Comparison of ENCODE assay signal across 1 cellular context in genomic region chr19:13396256-13397080, GRCh38.
TF ChIP-seq lines count a peak whose summit lies in the region.

No MANE protein-coding gene starts in this region.

TF ChIP-seq in GM23338, 12 proteins besides CTCF, POLR2A, EP300 and RAD21 (continued from another document):
- TF ChIP-seq, protein P1, sequence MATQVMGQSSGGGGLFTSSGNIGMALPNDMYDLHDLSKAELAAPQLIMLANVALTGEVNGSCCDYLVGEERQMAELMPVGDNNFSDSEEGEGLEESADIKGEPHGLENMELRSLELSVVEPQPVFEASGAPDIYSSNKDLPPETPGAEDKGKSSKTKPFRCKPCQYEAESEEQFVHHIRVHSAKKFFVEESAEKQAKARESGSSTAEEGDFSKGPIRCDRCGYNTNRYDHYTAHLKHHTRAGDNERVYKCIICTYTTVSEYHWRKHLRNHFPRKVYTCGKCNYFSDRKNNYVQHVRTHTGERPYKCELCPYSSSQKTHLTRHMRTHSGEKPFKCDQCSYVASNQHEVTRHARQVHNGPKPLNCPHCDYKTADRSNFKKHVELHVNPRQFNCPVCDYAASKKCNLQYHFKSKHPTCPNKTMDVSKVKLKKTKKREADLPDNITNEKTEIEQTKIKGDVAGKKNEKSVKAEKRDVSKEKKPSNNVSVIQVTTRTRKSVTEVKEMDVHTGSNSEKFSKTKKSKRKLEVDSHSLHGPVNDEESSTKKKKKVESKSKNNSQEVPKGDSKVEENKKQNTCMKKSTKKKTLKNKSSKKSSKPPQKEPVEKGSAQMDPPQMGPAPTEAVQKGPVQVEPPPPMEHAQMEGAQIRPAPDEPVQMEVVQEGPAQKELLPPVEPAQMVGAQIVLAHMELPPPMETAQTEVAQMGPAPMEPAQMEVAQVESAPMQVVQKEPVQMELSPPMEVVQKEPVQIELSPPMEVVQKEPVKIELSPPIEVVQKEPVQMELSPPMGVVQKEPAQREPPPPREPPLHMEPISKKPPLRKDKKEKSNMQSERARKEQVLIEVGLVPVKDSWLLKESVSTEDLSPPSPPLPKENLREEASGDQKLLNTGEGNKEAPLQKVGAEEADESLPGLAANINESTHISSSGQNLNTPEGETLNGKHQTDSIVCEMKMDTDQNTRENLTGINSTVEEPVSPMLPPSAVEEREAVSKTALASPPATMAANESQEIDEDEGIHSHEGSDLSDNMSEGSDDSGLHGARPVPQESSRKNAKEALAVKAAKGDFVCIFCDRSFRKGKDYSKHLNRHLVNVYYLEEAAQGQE (IDR thresholded peaks at IDR 0.05; ENCODE audit: unreplicated experiment), result no peak
